In the genomic region with DNA sequence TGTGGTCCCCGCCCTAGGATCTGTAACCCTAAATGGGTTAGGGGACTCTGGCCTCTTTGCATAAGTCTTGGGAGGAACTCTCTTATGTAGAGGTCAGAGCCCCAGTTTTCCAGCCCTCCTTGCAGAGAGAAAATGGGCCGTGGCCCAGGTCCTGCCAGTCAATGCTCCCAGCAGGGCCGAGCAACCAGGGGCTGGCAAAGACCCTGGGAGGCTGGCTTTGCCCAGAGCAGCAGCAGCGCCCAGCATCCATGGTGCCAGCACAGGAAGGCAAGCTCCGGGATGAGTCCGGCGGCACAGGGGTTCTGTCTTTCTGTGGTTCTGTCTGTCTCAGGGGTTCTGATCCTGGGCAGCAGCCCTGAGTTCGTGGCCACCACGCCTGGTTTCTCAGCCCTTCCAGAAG, we compare ENCODE assay signal across 23 cellular contexts.
DNase-seq lines count a peak whose midpoint lies in the region; ATAC-seq and TF ChIP-seq lines count a peak whose summit lies in the region.
"Had no signal": no experiment of that assay in that cellular context is flagged by ENCODE, and none has a peak within 500 bp of the region (broad histone marks: within the 10 kb centered on the region; RNA-seq: fewer than 3 reads in every experiment).

No MANE protein-coding gene starts in this region.

- H2BK120ac ChIP-seq in neuronal stem cell (ENCODE audit: low read depth, low read length), result no peak overlapping the region

- no peak overlapping the region for H3K4me2 ChIP-seq in neuronal stem cell (ENCODE audit: insufficient read depth, low read length, poor library complexity, severe bottlenecking)
- H3K4me2 ChIP-seq: BLaER1 had no signal

- intact Hi-C loops in spleen (cut with DNase I; ENCODE audit: low total_unique reads), result no loop called here

- no peak overlapping the region for H3K9ac ChIP-seq in neuronal stem cell (ENCODE audit: low read depth, low read length, poor library complexity)
- H3K9ac ChIP-seq: BLaER1 had no signal

- POLR2A ChIA-PET in activated CD4-positive, alpha-beta memory T cell treated with anti-CD3 and anti-CD28 coated beads, Interleukin-2, amount 10 ng/mL, durations not matched to agents 7 days and 5 days (lab: Charles Lee), result no interaction called here

- no peak overlapping the region for H2BK15ac ChIP-seq in neuronal stem cell (ENCODE audit: low read length)

- H3K27me3 ChIP-seq in neuronal stem cell (ENCODE audit: control insufficient read depth in 3 of 3, insufficient read depth in 3 of 3, low read depth in 1 of 3, low read length in 3 of 3), result no peaks in the 10 kb centered on the region
- H3K27me3 ChIP-seq in spleen (replicated peaks in 1 of 7), result peaks cover 0 to 53% (median 0%) of the 10 kb centered on the region in 7 donors
- H3K27me3 ChIP-seq: BE2C, BLaER1 had no signal

- no peak overlapping the region for H4K8ac ChIP-seq in neuronal stem cell (ENCODE audit: low read depth, low read length)

- H3K18ac ChIP-seq in neuronal stem cell (ENCODE audit: low read length), result peak overlapping the region; percentile 67

- CTCF ChIA-PET in activated CD4-positive, alpha-beta memory T cell treated with anti-CD3 and anti-CD28 coated beads, Interleukin-2, amount 10 ng/mL, durations not matched to agents 7 days and 5 days (lab: Charles Lee), result no interaction called here

- no peaks in the 10 kb centered on the region for H3K27me3 Mint-ChIP-seq in activated CD4-positive, alpha-beta memory T cell treated with anti-CD3 and anti-CD28 coated beads, Interleukin-2, amount 10 ng/mL, durations not matched to agents 7 days and 5 days

- no peak for TF ChIP-seq POLR2A in spleen (IDR thresholded peaks at IDR 0.05)

- no peak overlapping the region for H4K91ac ChIP-seq in neuronal stem cell (ENCODE audit: low read depth, low read length, poor library complexity)

- no peak overlapping the region for H2AFZ ChIP-seq in neuronal stem cell (ENCODE audit: low read length)

- H2AK5ac ChIP-seq in neuronal stem cell (ENCODE audit: low read depth, low read length), result no peak overlapping the region

- no peak overlapping the region for H2BK5ac ChIP-seq in neuronal stem cell (ENCODE audit: low read length)

- no peak for TF ChIP-seq CTCF in coronary artery (IDR thresholded peaks at IDR 0.05)
- no peak for TF ChIP-seq CTCF in spleen (IDR thresholded peaks at IDR 0.05 in 8 of 11, conservative IDR thresholded peaks at IDR 0.05 in 3 of 11)

- H3K14ac ChIP-seq in neuronal stem cell (ENCODE audit: low read length), result no peak overlapping the region

- H3K9me3 ChIP-seq in neuronal stem cell (replicated peaks in 1 of 2; ENCODE audit: control insufficient read depth in 2 of 2, insufficient read depth in 1 of 2, low read depth in 1 of 2, low read length in 2 of 2) (no peaks in the 10 kb centered on the region), spleen (no peaks in the 10 kb centered on the region)
- H3K9me3 ChIP-seq: BLaER1 had no signal

- H3K27ac Mint-ChIP-seq in activated CD4-positive, alpha-beta memory T cell treated with anti-CD3 and anti-CD28 coated beads, Interleukin-2, amount 10 ng/mL, durations not matched to agents 7 days and 5 days, result no peak overlapping the region
- H3K27ac Mint-ChIP-seq: CD4-positive, alpha-beta memory T cell; CD4-positive, CD25-positive, alpha-beta regulatory T cell; CD8-positive, alpha-beta memory T cell had no signal

- H3K4me3 Mint-ChIP-seq in activated CD4-positive, alpha-beta memory T cell treated with anti-CD3 and anti-CD28 coated beads, Interleukin-2, amount 10 ng/mL, durations not matched to agents 7 days and 5 days, result no peak overlapping the region
- H3K4me3 Mint-ChIP-seq: CD14-positive monocyte; CD4-positive, alpha-beta memory T cell; CD4-positive, CD25-positive, alpha-beta regulatory T cell; CD8-positive, alpha-beta memory T cell had no signal

- H3K79me1 ChIP-seq in neuronal stem cell (ENCODE audit: low read depth, low read length), result peaks cover 3% of the 10 kb centered on the region

- no peak for ATAC-seq in HG02763 (IDR thresholded peaks at IDR 0.05; ENCODE audit: unreplicated experiment)
- ATAC-seq: GM12878 had no signal

- DNase-seq in coronary artery (ENCODE audit: low spot score), result peak; percentile 38
- no peak for DNase-seq in neuronal stem cell (ENCODE audit: low spot score)
- peak; percentile 61 for DNase-seq in spleen
- DNase-seq in activated effector memory CD4-positive, alpha-beta T cell treated with anti-CD3 and anti-CD28 coated beads, Interleukin-2, amount 50 U/mL, for 16 hours, result no peak
- DNase-seq in activated CD4-positive, alpha-beta memory T cell treated with anti-CD3 and anti-CD28 coated beads, Interleukin-2, amount 10 ng/mL, durations not matched to agents 7 days and 5 days, result no peak
- DNase-seq: 8988T; ACHN; BE2C; CD4-positive, alpha-beta memory T cell; CD4-positive, CD25-positive, alpha-beta regulatory T cell; CD8-positive, alpha-beta memory T cell; COR-L47; DMS 273 treated with DMSO at 0.1 percent for 48 hours; DMS153; DMS53; DMS79; DND-41; EL; GDM1 had no signal

- no peaks in the 10 kb centered on the region for H3K9me3 Mint-ChIP-seq in activated CD4-positive, alpha-beta memory T cell treated with anti-CD3 and anti-CD28 coated beads, Interleukin-2, amount 10 ng/mL, durations not matched to agents 7 days and 5 days
- H3K9me3 Mint-ChIP-seq: CD4-positive, alpha-beta memory T cell; CD8-positive, alpha-beta memory T cell had no signal

- no peaks in the 10 kb centered on the region for H3K4me1 Mint-ChIP-seq in activated CD4-positive, alpha-beta memory T cell treated with anti-CD3 and anti-CD28 coated beads, Interleukin-2, amount 10 ng/mL, durations not matched to agents 7 days and 5 days
- H3K4me1 Mint-ChIP-seq: CD14-positive monocyte; CD4-positive, alpha-beta memory T cell; CD4-positive, CD25-positive, alpha-beta regulatory T cell; CD8-positive, alpha-beta memory T cell had no signal

- no peak overlapping the region for H3K23ac ChIP-seq in neuronal stem cell (ENCODE audit: low read depth, low read length, poor library complexity)

- H3K36me3 ChIP-seq in neuronal stem cell (replicated peaks in 1 of 2; ENCODE audit: control insufficient read depth in 2 of 2, insufficient read depth in 2 of 2, low read length in 2 of 2) (no peaks in the 10 kb centered on the region), spleen (no peaks in the 10 kb centered on the region)
- H3K36me3 ChIP-seq: BE2C, BLaER1 had no signal

- H3K4me3 ChIP-seq in coronary artery, result no peak overlapping the region
- H3K4me3 ChIP-seq in neuronal stem cell (ENCODE audit: low read length in 2 of 2), result no peak overlapping the region
- H3K4me3 ChIP-seq in spleen, result no peak overlapping the region
- H3K4me3 ChIP-seq: BLaER1, GM12878 had no signal

- no peaks in the 10 kb centered on the region for H3K36me3 Mint-ChIP-seq in activated CD4-positive, alpha-beta memory T cell treated with anti-CD3 and anti-CD28 coated beads, Interleukin-2, amount 10 ng/mL, durations not matched to agents 7 days and 5 days (ENCODE audit: low read depth)
- H3K36me3 Mint-ChIP-seq: CD14-positive monocyte; CD4-positive, alpha-beta memory T cell; CD4-positive, CD25-positive, alpha-beta regulatory T cell; CD8-positive, alpha-beta memory T cell had no signal

- no peaks in the 10 kb centered on the region for H3K4me1 ChIP-seq in neuronal stem cell (ENCODE audit: control insufficient read depth in 2 of 2, insufficient read depth in 1 of 2, low read depth in 1 of 2, low read length in 2 of 2)
- no peaks in the 10 kb centered on the region for H3K4me1 ChIP-seq in spleen
- H3K4me1 ChIP-seq: BE2C, BLaER1 had no signal

- H3K27ac ChIP-seq in coronary artery, result no peak overlapping the region
- no peak overlapping the region for H3K27ac ChIP-seq in neuronal stem cell (replicated peaks; ENCODE audit: low read length)
- H3K27ac ChIP-seq in spleen, result no peak overlapping the region
- H3K27ac ChIP-seq: BLaER1 had no signal

- no CpG with 5 or more reads among the region's 9 CpGs for WGBS in neuronal stem cell (ENCODE audit: extremely low coverage in 2 of 2, insufficient read length in 2 of 2, insufficient replicate concordance in 1 of 2), 2 donors
- 85 to 91% (median 86%) methylated on average over 9 of the region's 9 CpGs for WGBS in spleen, 5 donors

- no peak overlapping the region for H2BK12ac ChIP-seq in neuronal stem cell (ENCODE audit: low read length)

- H3K4ac ChIP-seq in neuronal stem cell (ENCODE audit: low read length), result no peak overlapping the region

Comparison
In these comparisons a context has a peak if more than half of its experiments do, and no peak if none do; other contexts are left out.
1. DNase-seq: peak in coronary artery (single experiment) and spleen (single experiment); none in neuronal stem cell (single experiment), activated effector memory CD4-positive, alpha-beta T cell treated with anti-CD3 and anti-CD28 coated beads, Interleukin-2, amount 50 U/mL, for 16 hours (single experiment) and activated CD4-positive, alpha-beta memory T cell treated with anti-CD3 and anti-CD28 coated beads, Interleukin-2, amount 10 ng/mL, durations not matched to agents 7 days and 5 days (single experiment).